Comparison of ENCODE assay signal across 1 cellular context in genomic region chr18:3581890-3582289, GRCh38.
TF ChIP-seq lines count a peak whose summit lies in the region.

No MANE protein-coding gene starts in this region.

TF ChIP-seq in H1, 55 proteins besides CTCF, POLR2A, EP300 and RAD21:
- TF ChIP-seq TCF12 (IDR thresholded peaks at IDR 0.05; ENCODE audit: low read depth, low read length) (no peak), SP1 (IDR thresholded peaks at IDR 0.05; ENCODE audit: low read depth, low read length) (no peak), FOSL1 (IDR thresholded peaks at IDR 0.05; ENCODE audit: insufficient read depth, low read depth, low read length) (no peak), PHF8 (conservative IDR thresholded peaks at IDR 0.05; ENCODE audit: low read depth, low read length) (no peak), CHD2 (IDR thresholded peaks at IDR 0.05; ENCODE audit: low read length) (no peak), SRF (IDR thresholded peaks at IDR 0.05; ENCODE audit: low read depth, low read length) (no peak), JUN (IDR thresholded peaks at IDR 0.05; ENCODE audit: low read depth, low read length) (no peak), KDM4A (IDR thresholded peaks at IDR 0.05; ENCODE audit: low read depth, low read length, severe bottlenecking) (no peak), SIX5 (IDR thresholded peaks at IDR 0.05; ENCODE audit: low read depth, low read length) (no peak), ASH2L (IDR thresholded peaks at IDR 0.05; ENCODE audit: low read length) (no peak), GABPA (IDR thresholded peaks at IDR 0.05; ENCODE audit: borderline replicate concordance, insufficient read depth, low read length) (no peak), CREB1 (IDR thresholded peaks at IDR 0.05) (no peak), SUZ12 (IDR thresholded peaks at IDR 0.05; ENCODE audit: low read length) (no peak), TAF7 (optimal IDR thresholded peaks at IDR 0.05; ENCODE audit: borderline replicate concordance, low read depth, low read length) (no peak), TEAD4 (IDR thresholded peaks at IDR 0.05; ENCODE audit: low read depth, low read length) (no peak), BACH1 (IDR thresholded peaks at IDR 0.05; ENCODE audit: low read length) (no peak), KDM5A (IDR thresholded peaks at IDR 0.05; ENCODE audit: low read length) (no peak)
TF ChIP-seq in H1: peak in this region for 0.
